Comparison of ENCODE assay signal across 1 cellular context in the genomic region with DNA sequence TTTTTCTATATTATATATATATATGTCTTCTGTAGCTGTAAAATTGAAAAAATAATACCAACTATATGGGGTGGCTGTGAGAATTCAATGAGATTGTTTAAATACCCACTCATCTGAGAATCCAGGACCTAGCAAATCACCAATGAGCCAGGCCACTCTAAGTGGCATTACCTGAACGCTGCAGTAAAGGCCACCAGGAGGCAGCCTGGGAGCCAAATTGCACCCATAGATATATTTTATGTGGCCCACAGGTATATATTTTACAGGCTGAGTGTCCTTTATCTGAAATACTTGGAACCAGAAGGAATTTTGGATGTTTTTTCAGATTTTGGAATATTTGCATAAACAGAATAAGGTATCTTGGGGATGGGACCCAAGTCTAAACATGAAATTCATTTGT.
TF ChIP-seq lines count a peak whose summit lies in the region.

No MANE protein-coding gene starts in this region.

TF ChIP-seq in WTC11, 78 proteins besides CTCF, POLR2A, EP300 and RAD21 (continued from another document):
- TF ChIP-seq, protein P1, sequence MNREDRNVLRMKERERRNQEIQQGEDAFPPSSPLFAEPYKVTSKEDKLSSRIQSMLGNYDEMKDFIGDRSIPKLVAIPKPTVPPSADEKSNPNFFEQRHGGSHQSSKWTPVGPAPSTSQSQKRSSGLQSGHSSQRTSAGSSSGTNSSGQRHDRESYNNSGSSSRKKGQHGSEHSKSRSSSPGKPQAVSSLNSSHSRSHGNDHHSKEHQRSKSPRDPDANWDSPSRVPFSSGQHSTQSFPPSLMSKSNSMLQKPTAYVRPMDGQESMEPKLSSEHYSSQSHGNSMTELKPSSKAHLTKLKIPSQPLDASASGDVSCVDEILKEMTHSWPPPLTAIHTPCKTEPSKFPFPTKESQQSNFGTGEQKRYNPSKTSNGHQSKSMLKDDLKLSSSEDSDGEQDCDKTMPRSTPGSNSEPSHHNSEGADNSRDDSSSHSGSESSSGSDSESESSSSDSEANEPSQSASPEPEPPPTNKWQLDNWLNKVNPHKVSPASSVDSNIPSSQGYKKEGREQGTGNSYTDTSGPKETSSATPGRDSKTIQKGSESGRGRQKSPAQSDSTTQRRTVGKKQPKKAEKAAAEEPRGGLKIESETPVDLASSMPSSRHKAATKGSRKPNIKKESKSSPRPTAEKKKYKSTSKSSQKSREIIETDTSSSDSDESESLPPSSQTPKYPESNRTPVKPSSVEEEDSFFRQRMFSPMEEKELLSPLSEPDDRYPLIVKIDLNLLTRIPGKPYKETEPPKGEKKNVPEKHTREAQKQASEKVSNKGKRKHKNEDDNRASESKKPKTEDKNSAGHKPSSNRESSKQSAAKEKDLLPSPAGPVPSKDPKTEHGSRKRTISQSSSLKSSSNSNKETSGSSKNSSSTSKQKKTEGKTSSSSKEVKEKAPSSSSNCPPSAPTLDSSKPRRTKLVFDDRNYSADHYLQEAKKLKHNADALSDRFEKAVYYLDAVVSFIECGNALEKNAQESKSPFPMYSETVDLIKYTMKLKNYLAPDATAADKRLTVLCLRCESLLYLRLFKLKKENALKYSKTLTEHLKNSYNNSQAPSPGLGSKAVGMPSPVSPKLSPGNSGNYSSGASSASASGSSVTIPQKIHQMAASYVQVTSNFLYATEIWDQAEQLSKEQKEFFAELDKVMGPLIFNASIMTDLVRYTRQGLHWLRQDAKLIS (CRISPR knock-in tag; IDR thresholded peaks at IDR 0.05; ENCODE audit: borderline replicate concordance) = no peak
- TF ChIP-seq ZNF138 (CRISPR knock-in tag; conservative IDR thresholded peaks at IDR 0.05) = no peak
- TF ChIP-seq, protein P2, sequence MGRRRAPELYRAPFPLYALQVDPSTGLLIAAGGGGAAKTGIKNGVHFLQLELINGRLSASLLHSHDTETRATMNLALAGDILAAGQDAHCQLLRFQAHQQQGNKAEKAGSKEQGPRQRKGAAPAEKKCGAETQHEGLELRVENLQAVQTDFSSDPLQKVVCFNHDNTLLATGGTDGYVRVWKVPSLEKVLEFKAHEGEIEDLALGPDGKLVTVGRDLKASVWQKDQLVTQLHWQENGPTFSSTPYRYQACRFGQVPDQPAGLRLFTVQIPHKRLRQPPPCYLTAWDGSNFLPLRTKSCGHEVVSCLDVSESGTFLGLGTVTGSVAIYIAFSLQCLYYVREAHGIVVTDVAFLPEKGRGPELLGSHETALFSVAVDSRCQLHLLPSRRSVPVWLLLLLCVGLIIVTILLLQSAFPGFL (CRISPR knock-in tag; IDR thresholded peaks at IDR 0.05; ENCODE audit: borderline replicate concordance) = no peak
- no peak for TF ChIP-seq FOXK1 (CRISPR knock-in tag; IDR thresholded peaks at IDR 0.05)
- TF ChIP-seq HMGXB4 (CRISPR knock-in tag; IDR thresholded peaks at IDR 0.05) = no peak
- TF ChIP-seq, protein P3, sequence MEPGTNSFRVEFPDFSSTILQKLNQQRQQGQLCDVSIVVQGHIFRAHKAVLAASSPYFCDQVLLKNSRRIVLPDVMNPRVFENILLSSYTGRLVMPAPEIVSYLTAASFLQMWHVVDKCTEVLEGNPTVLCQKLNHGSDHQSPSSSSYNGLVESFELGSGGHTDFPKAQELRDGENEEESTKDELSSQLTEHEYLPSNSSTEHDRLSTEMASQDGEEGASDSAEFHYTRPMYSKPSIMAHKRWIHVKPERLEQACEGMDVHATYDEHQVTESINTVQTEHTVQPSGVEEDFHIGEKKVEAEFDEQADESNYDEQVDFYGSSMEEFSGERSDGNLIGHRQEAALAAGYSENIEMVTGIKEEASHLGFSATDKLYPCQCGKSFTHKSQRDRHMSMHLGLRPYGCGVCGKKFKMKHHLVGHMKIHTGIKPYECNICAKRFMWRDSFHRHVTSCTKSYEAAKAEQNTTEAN (CRISPR knock-in tag; IDR thresholded peaks at IDR 0.05) = no peak
- TF ChIP-seq CBFB (CRISPR knock-in tag; IDR thresholded peaks at IDR 0.05; ENCODE audit: low read depth) = no peak
- TF ChIP-seq ZNF423 (CRISPR knock-in tag; IDR thresholded peaks at IDR 0.05) = no peak
- no peak for TF ChIP-seq TEAD4 (CRISPR knock-in tag; IDR thresholded peaks at IDR 0.05)
- TF ChIP-seq E2F5 (CRISPR knock-in tag; IDR thresholded peaks at IDR 0.05) = no peak
- TF ChIP-seq SMAD3 (CRISPR knock-in tag; IDR thresholded peaks at IDR 0.05; ENCODE audit: borderline replicate concordance) = no peak
- TF ChIP-seq MYBL2 (CRISPR knock-in tag; IDR thresholded peaks at IDR 0.05) = no peak
